9 cellular contexts compared by ENCODE assay signal in genomic region chr7:55129409-55130078, GRCh38.
DNase-seq lines count a peak whose midpoint lies in the region; ATAC-seq and TF ChIP-seq lines count a peak whose summit lies in the region.
"Had no signal": no experiment of that assay in that cellular context is flagged by ENCODE, and none has a peak within 500 bp of the region (broad histone marks: within the 10 kb centered on the region; RNA-seq: fewer than 3 reads in every experiment).

No MANE protein-coding gene starts in this region.

- H3K27ac ChIP-seq in right atrium auricular region (peak overlapping the region; percentile 88 to 90), uterus (peak overlapping the region; percentile 88 to 92)

- H3K4me1 ChIP-seq in right atrium auricular region = peaks cover 0 to 96% of the 10 kb centered on the region in 2 donors
- peaks cover 14 to 25% of the 10 kb centered on the region in 2 donors for H3K4me1 ChIP-seq in uterus

- H3K36me3 Mint-ChIP-seq in chondrocyte (ENCODE audit: low read depth) = no peaks in the 10 kb centered on the region
- H3K36me3 Mint-ChIP-seq in mesothelial cell of epicardium = no peaks in the 10 kb centered on the region

- H3K27me3 Mint-ChIP-seq in chondrocyte (ENCODE audit: low read depth) (no peaks in the 10 kb centered on the region), mesothelial cell of epicardium (ENCODE audit: low read depth) (no peaks in the 10 kb centered on the region)

- no peaks in the 10 kb centered on the region for H3K9me3 ChIP-seq in right atrium auricular region
- H3K9me3 ChIP-seq in uterus = no peaks in the 10 kb centered on the region

- no peaks in the 10 kb centered on the region for H3K36me3 ChIP-seq in right atrium auricular region
- H3K36me3 ChIP-seq in uterus = no peaks in the 10 kb centered on the region

- H3K4me3 Mint-ChIP-seq in chondrocyte (ENCODE audit: unreplicated experiment) (no peak overlapping the region), mesothelial cell of epicardium (no peak overlapping the region)

- no peak for TF ChIP-seq POLR2A in uterus (IDR thresholded peaks at IDR 0.05)

- intact Hi-C loops in left cardiac atrium (cut with DNase I) (loop anchor here in 1 of 2 donors (5.0 to 10.0 kb wide), 3 partner anchors 32 to 107 kb away; no protein-coding TSS in a partner anchor), uterus (cut with DNase I; ENCODE audit: low total_unique reads) (no loop called here)

- ATAC-seq in left cardiac atrium (no peak), HG02885 (IDR thresholded peaks at IDR 0.05; ENCODE audit: poor library complexity, unreplicated experiment) (no peak)

- H3K4me3 ChIP-seq in right atrium auricular region = no peak overlapping the region
- H3K4me3 ChIP-seq in uterus = no peak overlapping the region

- TF ChIP-seq CTCF in right atrium auricular region (IDR thresholded peaks at IDR 0.05) (no peak), chondrocyte (IDR thresholded peaks at IDR 0.05) (no peak), mesothelial cell of epicardium (IDR thresholded peaks at IDR 0.05; ENCODE audit: unreplicated experiment) (no peak), uterus (IDR thresholded peaks at IDR 0.05) (no peak)

- DNase-seq in right atrium auricular region (ENCODE audit: low spot score) = no peak
- DNase-seq in left cardiac atrium = no peak
- DNase-seq in chondrocyte (ENCODE audit: low spot score) = no peak
- no peak for DNase-seq in mesothelial cell of epicardium (ENCODE audit: low spot score in 2 of 2, unreplicated experiment in 2 of 2)
- DNase-seq in uterus = peak in 1 of 2 donors; percentile 34
- no peak for DNase-seq in ecto neural progenitor cell (ENCODE audit: low spot score)
- no peak for DNase-seq in CD1c-positive myeloid dendritic cell (ENCODE audit: extremely low spot score)
- DNase-seq: activated CD8-positive, alpha-beta memory T cell treated with anti-CD3 and anti-CD28 coated beads, Interleukin-2, amount 50 U/mL, for 48 hours had no signal

- H3K27me3 ChIP-seq in right atrium auricular region (no peaks in the 10 kb centered on the region), uterus (no peaks in the 10 kb centered on the region)

- H3K9me3 Mint-ChIP-seq in chondrocyte (ENCODE audit: low read depth) (no peaks in the 10 kb centered on the region), mesothelial cell of epicardium (no peaks in the 10 kb centered on the region)

- peak overlapping the region; percentile 89 for H3K27ac Mint-ChIP-seq in chondrocyte (ENCODE audit: unreplicated experiment)
- peak overlapping the region; percentile 93 for H3K27ac Mint-ChIP-seq in mesothelial cell of epicardium

- H3K4me1 Mint-ChIP-seq in chondrocyte (ENCODE audit: low read depth) (peaks cover 79% of the 10 kb centered on the region), mesothelial cell of epicardium (peaks cover 62% of the 10 kb centered on the region)
